Comparison of ENCODE assay signal across 9 cellular contexts in the genomic region with DNA sequence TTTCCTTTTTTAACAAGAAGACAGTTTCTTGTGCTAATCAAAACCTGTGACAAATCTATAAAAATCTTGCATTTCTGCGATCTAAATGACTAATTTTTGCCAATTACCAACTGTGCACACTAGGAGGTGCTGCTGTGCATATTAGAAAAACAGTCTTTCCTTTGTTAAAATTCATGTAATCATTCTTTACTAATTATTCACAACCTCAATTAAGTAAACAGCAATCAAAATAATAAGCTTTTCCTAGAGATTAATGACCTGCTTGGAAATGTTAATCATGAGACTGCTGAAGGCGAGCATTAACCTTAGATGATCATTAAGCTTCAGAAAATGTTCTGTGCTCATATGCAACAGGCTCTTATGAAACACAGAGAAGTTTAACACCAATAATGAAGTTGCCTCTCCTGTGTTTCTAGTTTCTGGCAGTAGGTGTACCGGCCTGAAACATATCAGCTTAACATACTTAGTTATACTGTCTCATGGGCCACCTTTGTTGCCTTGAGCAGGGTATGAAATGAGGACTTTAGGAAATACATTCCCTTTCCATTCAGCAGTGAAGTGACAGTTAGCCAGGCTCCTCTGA. TPM values are rescaled to one million over a fixed set of nuclear protein-coding genes. Genes with fewer than 3 reads are reported as not detected.
DNase-seq lines count a peak whose midpoint lies in the region; ATAC-seq and TF ChIP-seq lines count a peak whose summit lies in the region.
"Had no signal": no experiment of that assay in that cellular context is flagged by ENCODE, and none has a peak within 500 bp of the region (broad histone marks: within the 10 kb centered on the region; RNA-seq: fewer than 3 reads in every experiment).

No MANE protein-coding gene starts in this region.

- H3K27me3 ChIP-seq in colonic mucosa, result no peaks in the 10 kb centered on the region

- no peaks in the 10 kb centered on the region for H3K4me1 ChIP-seq in colonic mucosa

- H3K36me3 ChIP-seq in colonic mucosa, result no peaks in the 10 kb centered on the region

- in situ Hi-C loops in GM13977 (cut with MboI; ENCODE audit: low pct_unique_long_range_greater_than_20kb, low sequenced_read_pairs, unreplicated experiment), result loop anchor here (10.0 kb wide), 1 partner anchor 181 kb away; no protein-coding TSS in a partner anchor

- TF ChIP-seq CTCF in CD14-positive monocyte (IDR thresholded peaks at IDR 0.05) (peak; percentile 84), GM13977 (IDR thresholded peaks at IDR 0.05; ENCODE audit: extremely low read depth, insufficient read depth, missing control alignments) (peak; percentile 84), colonic mucosa (IDR thresholded peaks at IDR 0.05) (peak; percentile 81)

- H3K27me3 Mint-ChIP-seq in CD14-positive monocyte (ENCODE audit: low read depth in 3 of 3), result no peaks in the 10 kb centered on the region
- H3K27me3 Mint-ChIP-seq: naive B cell had no signal

- no peak overlapping the region for H3K4me3 Mint-ChIP-seq in CD14-positive monocyte
- H3K4me3 Mint-ChIP-seq: naive B cell had no signal

- H3K9me3 ChIP-seq in colonic mucosa, result no peaks in the 10 kb centered on the region

- intact Hi-C loops in CD14-positive monocyte (cut with micrococcal nuclease) (loop anchor here in 1 of 2 donors (5.0 kb wide), 1 partner anchor 933 kb away; no protein-coding TSS in a partner anchor), colonic mucosa (cut with DNase I) (loop anchor here (5.0 to 10.0 kb wide), 3 partner anchors 71 to 183 kb away; a partner anchor contains a TSS)

- no peak overlapping the region for H3K27ac Mint-ChIP-seq in CD14-positive monocyte
- H3K27ac Mint-ChIP-seq: naive B cell had no signal

- DNase-seq in CD14-positive monocyte (ENCODE audit: low spot score) (no peak), GM13977 (ENCODE audit: low spot score) (peak; percentile 23), RPMI8226 (peak; percentile 61), colonic mucosa (peak; percentile 38), middle frontal gyrus (ENCODE audit: extremely low spot score, low spot score) (peak; percentile 24), ureter (ENCODE audit: low spot score) (no peak)
- DNase-seq: naive B cell had no signal

- peaks cover 7% of the 10 kb centered on the region for H3K4me1 Mint-ChIP-seq in CD14-positive monocyte
- H3K4me1 Mint-ChIP-seq: naive B cell had no signal

- no peaks in the 10 kb centered on the region for H3K36me3 Mint-ChIP-seq in CD14-positive monocyte
- H3K36me3 Mint-ChIP-seq: naive B cell had no signal

- H3K9ac ChIP-seq in colonic mucosa (ENCODE audit: low read depth in 2 of 2, low read length in 2 of 2), result peak overlapping the region in 1 of 2 donors; percentile 6

- H3K9me3 Mint-ChIP-seq in CD14-positive monocyte, result no peaks in the 10 kb centered on the region
- H3K9me3 Mint-ChIP-seq: naive B cell had no signal

- H3K4me3 ChIP-seq in colonic mucosa, result no peak overlapping the region

- no peak overlapping the region for H3K27ac ChIP-seq in colonic mucosa

- ATAC-seq in GM21367 (IDR thresholded peaks at IDR 0.05; ENCODE audit: unreplicated experiment) (no peak), HG03280 (IDR thresholded peaks at IDR 0.05; ENCODE audit: unreplicated experiment) (no peak)

RNA-seq across cellular contexts. Expression of a gene that starts 17.7 kb away (rescaled TPM):
- polyA plus RNA-seq in CD14-positive monocyte, result 1 to 10 TPM in 1 of 2 donors, under 1 TPM in 1; 0.24 to 1.4 TPM
- total RNA-seq in colonic mucosa (1 to 10 TPM in 1 of 2 donors, under 1 TPM in 1; 0.89 to 2.0 TPM), ureter (4.5 TPM)

RNA-seq across cellular contexts. Expression of a gene that starts 18.5 kb away (rescaled TPM):
- polyA plus RNA-seq in CD14-positive monocyte, result not detected
- under 1 TPM; 0.37 to 0.40 TPM for total RNA-seq in colonic mucosa
- total RNA-seq in ureter, result 1.4 TPM

RNA-seq across cellular contexts. Expression of a gene that starts 44.4 kb away (rescaled TPM):
- not detected for polyA plus RNA-seq in CD14-positive monocyte
- total RNA-seq in colonic mucosa, result under 1 TPM; 0.27 to 0.52 TPM
- 0.18 TPM for total RNA-seq in ureter

Comparison
In these comparisons a context has a peak if more than half of its experiments do, and no peak if none do; other contexts are left out.
1. DNase-seq: peak in GM13977 (single experiment), RPMI8226 (single experiment), colonic mucosa (single experiment) and middle frontal gyrus (single experiment); none in CD14-positive monocyte (single experiment) and ureter (single experiment).
2. Peak in every context shown above with its lines, with median percentiles within 50 percentile points of each other: CTCF ChIP-seq.